ENCODE assay signal across 26 cellular contexts in the genomic region with DNA sequence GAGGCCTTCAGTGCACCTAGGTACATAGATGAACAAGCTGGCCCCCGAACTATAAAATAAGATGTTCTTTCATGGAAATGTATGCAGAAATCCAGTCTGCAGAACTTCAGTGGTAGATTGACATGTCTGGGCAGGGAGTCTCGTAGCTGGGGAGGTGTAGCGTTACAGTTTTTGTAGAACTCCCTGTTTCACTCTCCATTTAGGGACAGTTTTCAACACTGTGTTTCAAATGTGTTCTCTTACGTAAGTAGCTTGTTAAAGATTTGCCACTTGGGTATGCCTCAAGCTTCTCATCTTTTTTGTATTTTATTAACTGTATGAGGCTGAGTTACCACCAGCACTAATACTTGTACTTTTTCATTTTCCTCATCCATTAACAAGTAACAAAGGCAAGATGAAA. TPM values are rescaled to one million over a fixed set of nuclear protein-coding genes. Genes with fewer than 3 reads are reported as not detected.
DNase-seq lines count a peak whose midpoint lies in the region; ATAC-seq and TF ChIP-seq lines count a peak whose summit lies in the region.
"Had no signal": no experiment of that assay in that cellular context is flagged by ENCODE, and none has a peak within 500 bp of the region (broad histone marks: within the 10 kb centered on the region; RNA-seq: fewer than 3 reads in every experiment).

No MANE protein-coding gene starts in this region.

- DNase-seq in NCI-H2171 treated with DMSO at 0.1 percent for 48 hours (lab: John Stamatoyannopoulos, UW): peak; percentile 67
- no peak for DNase-seq in NCI-H2171 (lab: John Stamatoyannopoulos, UW)
- DNase-seq in RWPE1 (ENCODE audit: low spot score): no peak
- peak; percentile 51 for DNase-seq in inferior parietal cortex (ENCODE audit: extremely low spot score)
- DNase-seq in type B pancreatic cell (ENCODE audit: extremely low spot score, unreplicated experiment): no peak
- no peak for DNase-seq in H7
- DNase-seq: AML-193; C1 segment of cervical spinal cord; Calu3; CD8-positive, alpha-beta memory T cell; DMS53; GDM1; GOT3; KBM-7; MM.1S; NCI-H1092; NCI-H1436; NCI-H187 treated with DMSO at 0.1 percent for 48 hours; NCI-H2107; NCI-H524 treated with DMSO at 0.1 percent for 48 hours; NCI-H82; Peyer's patch; SJCRH30 had no signal

- POLR2A ChIA-PET in RWPE1 (lab: Yijun Ruan, JAX; ENCODE audit: low non-redundant PET): no interaction called here

- peaks cover 23% of the 10 kb centered on the region for H3K36me3 ChIP-seq in H7 (replicated peaks; ENCODE audit: control insufficient read depth, insufficient read depth, low read length)

- no peak for TF ChIP-seq CTCF in RWPE1 (conservative IDR thresholded peaks at IDR 0.05; ENCODE audit: low read depth)
- no peak for TF ChIP-seq CTCF in type B pancreatic cell (conservative IDR thresholded peaks at IDR 0.05)

- no peak for ATAC-seq in GM21381 (IDR thresholded peaks at IDR 0.05; ENCODE audit: unreplicated experiment)
- ATAC-seq: HCT116 had no signal

- CTCF ChIA-PET in RWPE1 (lab: Yijun Ruan, JAX): interaction anchor here (0.7 kb wide), 1 partner anchor 160 kb away, joined by 3 read pairs; no protein-coding TSS in a partner anchor

- no peaks in the 10 kb centered on the region for H3K27me3 Mint-ChIP-seq in type B pancreatic cell
- H3K27me3 Mint-ChIP-seq: CD8-positive, alpha-beta memory T cell had no signal

- no peaks in the 10 kb centered on the region for H3K27me3 ChIP-seq in H7 (ENCODE audit: control insufficient read depth, insufficient read depth, low read length)
- H3K27me3 ChIP-seq: Peyer's patch, SJCRH30 had no signal

- H3K4me3 ChIP-seq in H7 (ENCODE audit: insufficient read depth, low read depth, low read length): no peak overlapping the region
- H3K4me3 ChIP-seq: Peyer's patch, SJCRH30 had no signal

- H3K27ac Mint-ChIP-seq in type B pancreatic cell: peak overlapping the region; percentile 12

- peak overlapping the region; percentile 92 for H3K27ac ChIP-seq in RWPE1
- H3K27ac ChIP-seq: Peyer's patch, SJCRH30 had no signal

- no peaks in the 10 kb centered on the region for H3K4me1 Mint-ChIP-seq in type B pancreatic cell (ENCODE audit: unreplicated experiment)

- no peaks in the 10 kb centered on the region for H3K9me3 Mint-ChIP-seq in type B pancreatic cell
- H3K9me3 Mint-ChIP-seq: CD8-positive, alpha-beta memory T cell had no signal

- H3K36me3 Mint-ChIP-seq in type B pancreatic cell: peaks cover 5% of the 10 kb centered on the region

- H3K4me3 Mint-ChIP-seq in type B pancreatic cell: no peak overlapping the region
- H3K4me3 Mint-ChIP-seq: CD8-positive, alpha-beta memory T cell had no signal

RNA-seq across cellular contexts. Expression of gene PLD6, which starts 46.6 kb away (rescaled TPM):
- 0.43 and 1.5 TPM in 2 replicates for total RNA-seq in type B pancreatic cell (ENCODE audit: low replicate concordance)
- 0.17 TPM in 1 of 2 replicates, not detected in the other for total RNA-seq in H7 (2014; rRNA removed; shearing (Covaris generic))
- total RNA-seq: HT1080 had no signal

Comparison
In these comparisons a context has a peak if more than half of its experiments do, and no peak if none do; other contexts are left out.
1. DNase-seq: peak in NCI-H2171 treated with DMSO at 0.1 percent for 48 hours (single experiment) and inferior parietal cortex (single experiment); none in NCI-H2171 (single experiment), RWPE1 (single experiment), type B pancreatic cell (single experiment) and H7 (single experiment).